ENCODE assay signal across 12 cellular contexts in genomic region chr11:83835423-83835822, GRCh38.
DNase-seq lines count a peak whose midpoint lies in the region; ATAC-seq, FAIRE-seq and TF ChIP-seq lines count a peak whose summit lies in the region.
"Had no signal": no experiment of that assay in that cellular context is flagged by ENCODE, and none has a peak within 500 bp of the region (broad histone marks: within the 10 kb centered on the region; RNA-seq: fewer than 3 reads in every experiment).

No MANE protein-coding gene starts in this region.

- H3K9ac ChIP-seq in HepG2 (ENCODE audit: insufficient read depth, low read depth, low read length), result no peak overlapping the region

- POLR2A ChIA-PET in HepG2 (lab: Yijun Ruan, JAX), result no interaction called here

- no peaks in the 10 kb centered on the region for H4K20me1 ChIP-seq in HepG2 (ENCODE audit: insufficient read depth, low read length)

- CTCF ChIA-PET in HepG2 (lab: Yijun Ruan, JAX; ENCODE audit: low intra/inter-chr PET ratio, low total read pairs), result no interaction called here

- H3K36me3 ChIP-seq in HepG2 (replicated peaks in 1 of 2; ENCODE audit: control insufficient read depth in 1 of 2, insufficient read depth in 2 of 2, low read length in 2 of 2), result no peaks in the 10 kb centered on the region
- H3K36me3 ChIP-seq in SJCRH30, result no peaks in the 10 kb centered on the region
- no peaks in the 10 kb centered on the region for H3K36me3 ChIP-seq in upper lobe of left lung
- H3K36me3 ChIP-seq: transverse colon had no signal

- no peak for TF ChIP-seq EP300 in HepG2 (IDR thresholded peaks at IDR 0.05; ENCODE audit: low read depth in 2 of 2, low read length in 2 of 2)
- TF ChIP-seq EP300 in HepG2 (CRISPR knock-in tag; IDR thresholded peaks at IDR 0.05; ENCODE audit: borderline replicate concordance), result no peak
- TF ChIP-seq EP300 in upper lobe of left lung (IDR thresholded peaks at IDR 0.05), result no peak

- H3K4me2 ChIP-seq in HepG2 (ENCODE audit: low read depth, low read length), result no peak overlapping the region

- DNase-seq in globus pallidus (ENCODE audit: low spot score) (peak; percentile 70), HT-29 (ENCODE audit: low spot score) (no peak), HepG2 (ENCODE audit: low spot score) (no peak), SJCRH30 (no peak), upper lobe of left lung (no peak)
- DNase-seq: CD8-positive, alpha-beta T cell; transverse colon had no signal

- WGBS in HepG2 (ENCODE audit: low lambda C conversion rate), result 3% methylated on average over 1 of the region's 1 CpG
- WGBS in upper lobe of left lung, 2 donors, result 32 to 68% methylated on average over 1 of the region's 1 CpG

- intact Hi-C loops in HepG2 (cut with micrococcal nuclease; ENCODE audit: unreplicated experiment), result loop anchor here (5.0 to 10.0 kb wide), 3 partner anchors 129 to 729 kb away; no protein-coding TSS in a partner anchor

- no peak overlapping the region for H3K4me3 ChIP-seq in HepG2 (replicated peaks in 1 of 3; ENCODE audit: insufficient read depth in 1 of 3, low read depth in 2 of 3, low read length in 3 of 3)
- H3K4me3 ChIP-seq in SJCRH30, result no peak overlapping the region
- H3K4me3 ChIP-seq in upper lobe of left lung, result no peak overlapping the region
- H3K4me3 ChIP-seq: transverse colon had no signal

- BruUV-seq in HepG2 (replicated peaks; lab: Mats Ljungman, UMichigan), result no TSS peak

- TF ChIP-seq CTCF in HepG2 (CRISPR knock-in tag; IDR thresholded peaks at IDR 0.05) (no peak), upper lobe of left lung (IDR thresholded peaks at IDR 0.05) (no peak)

- no peaks in the 10 kb centered on the region for H3K79me2 ChIP-seq in HepG2 (ENCODE audit: insufficient read depth, low read length)

- peak; percentile 91 for ATAC-seq in GM18867 (IDR thresholded peaks at IDR 0.05; ENCODE audit: unreplicated experiment)
- peak; percentile 66 for ATAC-seq in GM21717 (IDR thresholded peaks at IDR 0.05; ENCODE audit: unreplicated experiment)
- peak; percentile 58 for ATAC-seq in HG03280 (IDR thresholded peaks at IDR 0.05; ENCODE audit: unreplicated experiment)
- no peak for ATAC-seq in HepG2
- no peak for ATAC-seq in upper lobe of left lung (ENCODE audit: low FRiP score in 2 of 2)
- ATAC-seq: CD8-positive, alpha-beta T cell; Right ventricle myocardium inferior had no signal

- no peak overlapping the region for H3K27ac ChIP-seq in HepG2 (ENCODE audit: extremely low read length, insufficient read depth, low read length)
- H3K27ac ChIP-seq in SJCRH30, result no peak overlapping the region
- no peak overlapping the region for H3K27ac ChIP-seq in upper lobe of left lung
- H3K27ac ChIP-seq: transverse colon had no signal

- H2AFZ ChIP-seq in HepG2 (ENCODE audit: low read length), result no peak overlapping the region

- no peak for TF ChIP-seq POLR2A in HepG2 (IDR thresholded peaks at IDR 0.05; ENCODE audit: insufficient read depth in 1 of 2, low read depth in 2 of 2, low read length in 2 of 2)
- TF ChIP-seq POLR2A in upper lobe of left lung (IDR thresholded peaks at IDR 0.05), result no peak

- FAIRE-seq in HepG2 (lab: Jason Lieb, UNC), result no peak
- FAIRE-seq: frontal cortex had no signal

- in situ Hi-C loops in HepG2 (cut with HindIII; ENCODE audit: extremely low pct_ligation_motif_present, low pct_unique_long_range_greater_than_20kb), result loop anchor here (10.0 to 25.0 kb wide), 3 partner anchors 429 to 702 kb away; no protein-coding TSS in a partner anchor

- no peak for TF ChIP-seq RAD21 in HepG2 (CRISPR knock-in tag; IDR thresholded peaks at IDR 0.05)

- H3K9me3 ChIP-seq in HepG2 (ENCODE audit: low read length) (no peaks in the 10 kb centered on the region), SJCRH30 (replicated peaks) (no peaks in the 10 kb centered on the region), upper lobe of left lung (no peaks in the 10 kb centered on the region)
- H3K9me3 ChIP-seq: transverse colon had no signal

- H3K27me3 ChIP-seq in HepG2 (ENCODE audit: control insufficient read depth in 1 of 2, insufficient read depth in 2 of 2, low read length in 2 of 2), result no peaks in the 10 kb centered on the region
- no peaks in the 10 kb centered on the region for H3K27me3 ChIP-seq in SJCRH30
- H3K27me3 ChIP-seq in upper lobe of left lung, result no peaks in the 10 kb centered on the region
- H3K27me3 ChIP-seq: transverse colon had no signal

- H3K4me1 ChIP-seq in HepG2 (ENCODE audit: insufficient read depth, low read length) (peaks cover 34% of the 10 kb centered on the region), SJCRH30 (no peaks in the 10 kb centered on the region), upper lobe of left lung (no peaks in the 10 kb centered on the region)

TF ChIP-seq in HepG2, 621 proteins besides CTCF, POLR2A, EP300 and RAD21 (continues in another document):
- TF ChIP-seq NRL (CRISPR knock-in tag; IDR thresholded peaks at IDR 0.05; ENCODE audit: borderline replicate concordance), result no peak
- TF ChIP-seq ZSCAN22 (CRISPR knock-in tag; IDR thresholded peaks at IDR 0.05), result no peak
- TF ChIP-seq TBP (CRISPR knock-in tag; IDR thresholded peaks at IDR 0.05), result no peak
- no peak for TF ChIP-seq E2F2 (CRISPR knock-in tag; IDR thresholded peaks at IDR 0.05; ENCODE audit: borderline replicate concordance)
- TF ChIP-seq HCFC1 (IDR thresholded peaks at IDR 0.05; ENCODE audit: low read depth, low read length), result no peak
- TF ChIP-seq SRSF4 (IDR thresholded peaks at IDR 0.05; ENCODE audit: low read depth, low read length, poor library complexity, severe bottlenecking), result no peak
- no peak for TF ChIP-seq ZBTB42 (CRISPR knock-in tag; IDR thresholded peaks at IDR 0.05)
- no peak for TF ChIP-seq RARA (CRISPR knock-in tag; IDR thresholded peaks at IDR 0.05)
- no peak for TF ChIP-seq ZNF7 (CRISPR knock-in tag; IDR thresholded peaks at IDR 0.05)
- no peak for TF ChIP-seq PCBP2 (optimal IDR thresholded peaks at IDR 0.05; ENCODE audit: low read depth, low read length, poor library complexity, severe bottlenecking)
- no peak for TF ChIP-seq ZNF430 (CRISPR knock-in tag; IDR thresholded peaks at IDR 0.05)
- no peak for TF ChIP-seq ZFP91 (CRISPR knock-in tag; IDR thresholded peaks at IDR 0.05; ENCODE audit: borderline replicate concordance)
- no peak for TF ChIP-seq MED13 (CRISPR knock-in tag; IDR thresholded peaks at IDR 0.05)
- no peak for TF ChIP-seq ZNF414 (CRISPR knock-in tag; IDR thresholded peaks at IDR 0.05)
- no peak for TF ChIP-seq GABPA (IDR thresholded peaks at IDR 0.05; ENCODE audit: low read depth, low read length)
- TF ChIP-seq GABPA (CRISPR knock-in tag; IDR thresholded peaks at IDR 0.05; ENCODE audit: low read depth), result no peak
- TF ChIP-seq ZBTB8A (CRISPR knock-in tag; IDR thresholded peaks at IDR 0.05; ENCODE audit: borderline replicate concordance, low read depth), result no peak
- no peak for TF ChIP-seq SAFB2 (CRISPR knock-in tag; IDR thresholded peaks at IDR 0.05; ENCODE audit: borderline replicate concordance, low read depth)
- no peak for TF ChIP-seq FOXJ3 (CRISPR knock-in tag; IDR thresholded peaks at IDR 0.05; ENCODE audit: borderline replicate concordance)
- TF ChIP-seq PCBP1 (IDR thresholded peaks at IDR 0.05; ENCODE audit: borderline replicate concordance, low read depth, low read length), result no peak

Comparison
In these comparisons a context has a peak if more than half of its experiments do, and no peak if none do; other contexts are left out.
1. ATAC-seq: peak in GM18867 (single experiment), GM21717 (single experiment) and HG03280 (single experiment); none in HepG2 (single experiment) and upper lobe of left lung (0 of 2).